ENCODE assay signal across 12 cellular contexts in the genomic region with DNA sequence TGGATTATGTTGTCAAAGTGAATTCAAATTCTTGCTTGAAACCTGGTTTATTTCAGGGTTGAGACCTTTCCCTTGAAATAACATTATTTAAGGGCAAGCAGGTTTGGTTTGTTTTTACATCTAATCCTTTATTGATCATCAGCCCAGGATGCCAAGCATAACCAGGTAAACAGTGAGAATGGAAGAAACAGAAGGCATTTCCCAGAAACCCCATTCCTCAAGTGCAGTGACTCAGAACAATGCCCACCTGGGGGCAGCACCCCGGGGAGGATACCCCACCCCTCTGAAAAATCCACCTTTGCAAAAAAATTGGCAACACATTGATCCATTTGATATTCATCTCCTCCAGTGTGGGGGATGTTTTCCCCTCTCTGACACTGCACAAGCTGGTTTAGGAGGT. TPM values are rescaled to one million over a fixed set of nuclear protein-coding genes. Genes with fewer than 3 reads are reported as not detected.
DNase-seq lines count a peak whose midpoint lies in the region; ATAC-seq and TF ChIP-seq lines count a peak whose summit lies in the region.
"Had no signal": no experiment of that assay in that cellular context is flagged by ENCODE, and none has a peak within 500 bp of the region (broad histone marks: within the 10 kb centered on the region; RNA-seq: fewer than 3 reads in every experiment).

No MANE protein-coding gene starts in this region.

- no peaks in the 10 kb centered on the region for H3K79me2 ChIP-seq in PC-3 (ENCODE audit: low read length)

- peak; percentile 31 for ATAC-seq in CD8-positive, alpha-beta T cell
- ATAC-seq in PC-3 (no peak), HG03469 (IDR thresholded peaks at IDR 0.05; ENCODE audit: unreplicated experiment) (no peak)
- ATAC-seq: sciatic nerve had no signal

- no peaks in the 10 kb centered on the region for H3K27me3 ChIP-seq in CD8-positive, alpha-beta T cell (ENCODE audit: insufficient read depth, low read length)
- H3K27me3 ChIP-seq in PC-3 (ENCODE audit: low read length), result no peaks in the 10 kb centered on the region
- H3K27me3 ChIP-seq in prostate gland (replicated peaks; ENCODE audit: insufficient read depth), result no peaks in the 10 kb centered on the region
- H3K27me3 ChIP-seq: colonic mucosa had no signal

- no peaks in the 10 kb centered on the region for H3K9me2 ChIP-seq in PC-3 (replicated peaks; ENCODE audit: low read length)

- no peak overlapping the region for H3K27ac Mint-ChIP-seq in CD8-positive, alpha-beta T cell

- H3K9me3 ChIP-seq in CD8-positive, alpha-beta T cell (ENCODE audit: low read length), result no peaks in the 10 kb centered on the region
- no peaks in the 10 kb centered on the region for H3K9me3 ChIP-seq in PC-3 (ENCODE audit: low read length)
- H3K9me3 ChIP-seq in prostate gland, result no peaks in the 10 kb centered on the region
- H3K9me3 ChIP-seq: colonic mucosa had no signal

- H3K36me3 ChIP-seq in CD8-positive, alpha-beta T cell (ENCODE audit: insufficient read depth, low read length), result peaks cover 6% of the 10 kb centered on the region
- H3K36me3 ChIP-seq in PC-3 (ENCODE audit: low read depth, low read length) (peaks cover 6% of the 10 kb centered on the region), prostate gland (peaks cover 0 to 2% of the 10 kb centered on the region in 2 donors)
- H3K36me3 ChIP-seq: colonic mucosa had no signal

- 0% methylated on average over 1 of the region's 1 CpG for WGBS in prostate gland

- TF ChIP-seq CTCF in CD8-positive, alpha-beta T cell (IDR thresholded peaks at IDR 0.05), result no peak
- TF ChIP-seq CTCF in GM10266 (IDR thresholded peaks at IDR 0.05; ENCODE audit: control insufficient read depth, insufficient read depth, low read depth, missing control alignments) (peak; percentile 11), PC-3 (conservative IDR thresholded peaks at IDR 0.05; ENCODE audit: low read depth, low read length) (no peak), prostate gland (IDR thresholded peaks at IDR 0.05) (no peak)

- no TSS peak for BruUV-seq in PC-3 (replicated peaks; lab: Mats Ljungman, UMichigan)

- H3F3A ChIP-seq in PC-3 (ENCODE audit: low read length, unreplicated experiment), result no peaks in the 10 kb centered on the region

- H3K9ac ChIP-seq in PC-3 (ENCODE audit: low read length), result no peak overlapping the region

- no peak overlapping the region for H3K4me3 ChIP-seq in CD8-positive, alpha-beta T cell (ENCODE audit: low read depth, low read length)
- H3K4me3 ChIP-seq in PC-3 (ENCODE audit: low read length) (no peak overlapping the region), prostate gland (no peak overlapping the region)
- H3K4me3 ChIP-seq: colonic mucosa had no signal

- H3K36me3 Mint-ChIP-seq in CD8-positive, alpha-beta T cell, result peaks cover 16% of the 10 kb centered on the region

- H4K20me1 ChIP-seq in PC-3 (ENCODE audit: low read length), result no peaks in the 10 kb centered on the region

- H3K27ac ChIP-seq in CD8-positive, alpha-beta T cell (ENCODE audit: low read depth, low read length), result no peak overlapping the region
- no peak overlapping the region for H3K27ac ChIP-seq in PC-3 (ENCODE audit: low read length)
- H3K27ac ChIP-seq in prostate gland, result no peak overlapping the region
- H3K27ac ChIP-seq: colonic mucosa had no signal

- no peak overlapping the region for H3K4me2 ChIP-seq in PC-3 (ENCODE audit: low read length)

- H3K4me1 ChIP-seq in CD8-positive, alpha-beta T cell (ENCODE audit: insufficient read depth, low read length), result no peaks in the 10 kb centered on the region
- H3K4me1 ChIP-seq in PC-3 (ENCODE audit: insufficient read depth, low read length) (peaks cover 20% of the 10 kb centered on the region), prostate gland (replicated peaks) (no peaks in the 10 kb centered on the region)
- H3K4me1 ChIP-seq: colonic mucosa had no signal

- H3K4me3 Mint-ChIP-seq in CD8-positive, alpha-beta T cell, result no peak overlapping the region
- H3K4me3 Mint-ChIP-seq: CD4-positive, alpha-beta memory T cell had no signal

- POLR2A ChIA-PET in CD8-positive, alpha-beta T cell (lab: Charles Lee), result no interaction called here
- POLR2A ChIA-PET in PC-3 (lab: Charles Lee; ENCODE audit: unreplicated experiment), result no interaction called here

- H3K9me3 Mint-ChIP-seq in CD8-positive, alpha-beta T cell, result no peaks in the 10 kb centered on the region
- H3K9me3 Mint-ChIP-seq: CD4-positive, alpha-beta memory T cell had no signal

- CTCF ChIA-PET in CD8-positive, alpha-beta T cell (lab: Charles Lee), result interaction anchor here (1.9 kb wide), 1 partner anchor 8 kb away, joined by 4 read pairs; no protein-coding TSS in a partner anchor
- CTCF ChIA-PET in PC-3 (lab: Charles Lee), result interaction anchor here (0.6 kb wide), 1 partner anchor 387 kb away, joined by 5 read pairs; no protein-coding TSS in a partner anchor

- DNase-seq in CD8-positive, alpha-beta T cell, result no peak
- DNase-seq in GM10266 (ENCODE audit: extremely low spot score), result no peak
- DNase-seq in PC-3, result peak; percentile 8
- DNase-seq in iPS-NIHi11 (ENCODE audit: low spot score), result peak; percentile 34
- no peak for DNase-seq in HK-2 (ENCODE audit: unreplicated experiment)
- DNase-seq in foreskin melanocyte, result no peak
- DNase-seq in prostate gland (ENCODE audit: low spot score), result no peak
- DNase-seq: CD4-positive, alpha-beta memory T cell; colonic mucosa; NCI-H1694 had no signal

- H3K27me3 Mint-ChIP-seq in CD8-positive, alpha-beta T cell (ENCODE audit: low read depth), result no peaks in the 10 kb centered on the region
- H3K27me3 Mint-ChIP-seq: CD4-positive, alpha-beta memory T cell had no signal

- intact Hi-C loops in CD8-positive, alpha-beta T cell (cut with DNase I, micrococcal nuclease), result no loop called here
- intact Hi-C loops in PC-3 (cut with micrococcal nuclease), result no loop called here
- intact Hi-C loops in prostate gland (cut with DNase I), result no loop called here

- no peaks in the 10 kb centered on the region for H3K4me1 Mint-ChIP-seq in CD8-positive, alpha-beta T cell (ENCODE audit: low read depth)

- H2AFZ ChIP-seq in PC-3 (ENCODE audit: low read length), result no peak overlapping the region

- TF ChIP-seq POLR2A in prostate gland (IDR thresholded peaks at IDR 0.05), result no peak

RNA-seq across cellular contexts. Expression of gene POFUT1, which starts 32.5 kb away (rescaled TPM):
- 1 to 10 TPM; 5.1 to 6.3 TPM for total RNA-seq in CD8-positive, alpha-beta T cell
- total RNA-seq in PC-3 (2014; rRNA removed) (41.9 and 56.3 TPM in 2 replicates), prostate gland (10 to 100 TPM; 33.2 to 44.3 TPM)

RNA-seq across cellular contexts. Expression of gene PLAGL2, which starts 32.7 kb away (rescaled TPM):
- total RNA-seq in CD8-positive, alpha-beta T cell, result 10 to 100 TPM; 15.8 to 16.9 TPM
- total RNA-seq in PC-3 (2014; rRNA removed), result 4.4 and 6.2 TPM in 2 replicates
- total RNA-seq in prostate gland, result 10 to 100 TPM; 11.2 to 17.4 TPM

RNA-seq across cellular contexts. Expression of gene KIF3B, which starts 37.2 kb away (rescaled TPM):
- 1 to 10 TPM; 7.1 to 8.1 TPM for total RNA-seq in CD8-positive, alpha-beta T cell
- total RNA-seq in PC-3 (2014; rRNA removed) (20.0 and 23.0 TPM in 2 replicates), prostate gland (10 to 100 TPM; 22.6 to 23.5 TPM)

Comparison
In these comparisons a context has a peak if more than half of its experiments do, and no peak if none do; other contexts are left out.
1. DNase-seq: peak in PC-3 (single experiment) and iPS-NIHi11 (single experiment); none in CD8-positive, alpha-beta T cell (0 of 7), GM10266 (single experiment), HK-2 (single experiment), foreskin melanocyte (single experiment) and prostate gland (single experiment).